Comparison of ENCODE assay signal across 11 cellular contexts in genomic region chr1:246003442-246003730, GRCh38.
DNase-seq lines count a peak whose midpoint lies in the region; TF ChIP-seq lines count a peak whose summit lies in the region.
"Had no signal": no experiment of that assay in that cellular context is flagged by ENCODE, and none has a peak within 500 bp of the region (broad histone marks: within the 10 kb centered on the region; RNA-seq: fewer than 3 reads in every experiment).

No MANE protein-coding gene starts in this region.

- H3K36me3 Mint-ChIP-seq in HFFc6 (ENCODE audit: low read depth) (peaks cover 33% of the 10 kb centered on the region), nephron (ENCODE audit: low read depth) (no peaks in the 10 kb centered on the region)

- H3K27ac ChIP-seq in 22Rv1 (no peak overlapping the region), VCaP (no peak overlapping the region), uterus (no peak overlapping the region)
- H3K27ac ChIP-seq: A549, BLaER1, KMS-11, SJCRH30 had no signal

- no peaks in the 10 kb centered on the region for H3K36me3 ChIP-seq in uterus
- H3K36me3 ChIP-seq: BLaER1, SJCRH30 had no signal

- no peak for TF ChIP-seq POLR2A in uterus (IDR thresholded peaks at IDR 0.05)

- no peak overlapping the region for H3K4me3 ChIP-seq in uterus
- H3K4me3 ChIP-seq: A549, BLaER1, SJCRH30 had no signal

- H3K4me1 Mint-ChIP-seq in HFFc6 (ENCODE audit: low read depth) (peaks cover 74% of the 10 kb centered on the region), nephron (peaks cover 29% of the 10 kb centered on the region)

- intact Hi-C loops in uterus (cut with DNase I; ENCODE audit: low total_unique reads), result no loop called here

- DNase-seq in HFFc6 (no peak), uterus (no peak)
- no peak for DNase-seq in effector CD8-positive, alpha-beta T cell (lab: John Stamatoyannopoulos, UW)
- DNase-seq in activated T-cell treated with anti-CD3 and anti-CD28 coated beads, Interleukin-2, amount 50 U/mL, for 1 hour, result no peak

- no peak overlapping the region for H3K4me3 Mint-ChIP-seq in HFFc6
- no peak overlapping the region for H3K4me3 Mint-ChIP-seq in nephron

- H3K27me3 Mint-ChIP-seq in HFFc6 (ENCODE audit: insufficient read depth) (no peaks in the 10 kb centered on the region; the same call in 1 of the 2 replicates), nephron (ENCODE audit: low read depth) (peaks cover 4% of the 10 kb centered on the region)

- H3K9me3 Mint-ChIP-seq in HFFc6 (no peaks in the 10 kb centered on the region; the same call in 1 of the 2 replicates), nephron (no peaks in the 10 kb centered on the region)

- no peaks in the 10 kb centered on the region for H3K4me1 ChIP-seq in uterus
- H3K4me1 ChIP-seq: A549, BLaER1 had no signal

- no peaks in the 10 kb centered on the region for H3K27me3 ChIP-seq in uterus
- H3K27me3 ChIP-seq: BLaER1, SJCRH30 had no signal

- H3K9me3 ChIP-seq in uterus, result no peaks in the 10 kb centered on the region
- H3K9me3 ChIP-seq: A549, BLaER1, SJCRH30 had no signal

- H3K27ac Mint-ChIP-seq in HFFc6 (no peak overlapping the region), nephron (peak overlapping the region; percentile 12 to 82 (median 72))

- peak; percentile 49 for TF ChIP-seq CTCF in 22Rv1 (IDR thresholded peaks at IDR 0.05)
- peak; percentile 9 for TF ChIP-seq CTCF in HFFc6 (IDR thresholded peaks at IDR 0.05)
- peak; percentile 43 for TF ChIP-seq CTCF in VCaP (conservative IDR thresholded peaks at IDR 0.05)
- TF ChIP-seq CTCF in nephron (IDR thresholded peaks at IDR 0.05; ENCODE audit: unreplicated experiment in 3 of 3), result no peak
- no peak for TF ChIP-seq CTCF in uterus (IDR thresholded peaks at IDR 0.05)

Comparison
In these comparisons a context has a peak if more than half of its experiments do, and no peak if none do; other contexts are left out.
1. CTCF ChIP-seq: peak in 22Rv1 (single experiment), HFFc6 (single experiment) and VCaP (single experiment); none in nephron (0 of 3) and uterus (0 of 4).